In the genomic region with DNA sequence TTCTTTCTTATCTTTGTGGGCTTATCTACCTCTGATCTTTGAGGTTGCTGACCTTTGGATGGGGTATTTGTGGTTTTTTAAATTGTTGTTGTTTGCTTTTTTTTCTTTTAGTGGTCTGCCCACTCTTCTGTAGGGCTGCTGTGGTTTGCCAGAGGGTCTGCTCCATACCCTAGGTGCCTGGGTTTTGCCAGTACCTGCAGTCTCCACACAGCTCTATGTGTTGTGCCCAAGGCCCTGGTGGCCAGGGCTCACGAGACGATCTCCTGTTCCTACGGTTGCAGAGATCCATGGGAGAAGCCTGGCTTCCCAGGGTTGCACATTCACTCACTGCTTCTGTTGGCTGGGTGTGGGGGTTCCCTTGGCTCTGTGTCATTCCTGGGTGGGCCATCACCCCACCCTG, we compare ENCODE assay signal across 30 cellular contexts.
"Had no signal": no experiment of that assay in that cellular context is flagged by ENCODE, and none has a peak within 500 bp of the region (broad histone marks: within the 10 kb centered on the region; RNA-seq: fewer than 3 reads in every experiment).

No MANE protein-coding gene starts in this region.

- DNase-seq: Kasumi-1, MG63, MV-4-11, NCI-H1092, NCI-H1105, NCI-H1417 treated with DMSO at 0.1 percent for 48 hours, NCI-H1436 treated with DMSO at 0.1 percent for 48 hours, NCI-H1694 treated with DMSO at 0.1 percent for 48 hours, NCI-H187 treated with DMSO at 0.1 percent for 48 hours, NCI-H2029, NCI-H2081, NCI-H2107, NCI-H2171, NCI-H226, NCI-H446 treated with DMSO at 0.1 percent for 48 hours, NCI-H510A, NCI-H524, NCI-H526, NCI-H69, NCI-H748 treated with DMSO at 0.1 percent for 48 hours, NCI-H82, PC-9, SHP77, SIG-M5, SJCRH30, SW 1271, T-helper 1 cell had no signal

- ATAC-seq: Panc1, Right ventricle myocardium inferior, SK-N-SH treated with all-trans-retinoic acid at 6 μM for 48 hours had no signal
